ENCODE assay signal across 30 cellular contexts in genomic region chr2:55824554-55825096, GRCh38.
"Had no signal": no experiment of that assay in that cellular context is flagged by ENCODE, and none has a peak within 500 bp of the region (broad histone marks: within the 10 kb centered on the region; RNA-seq: fewer than 3 reads in every experiment).

No MANE protein-coding gene starts in this region.

- H3K27ac ChIP-seq: brain microvascular endothelial cell, cardiac muscle cell, Peyer's patch, RWPE1, SJSA1 had no signal

- H3K9me3 Mint-ChIP-seq: activated naive CD4-positive, alpha-beta T cell treated with anti-CD3 and anti-CD28 coated beads, Interleukin-2, amount 50 U/mL, for 72 hours; activated naive CD8-positive, alpha-beta T cell treated with anti-CD3 and anti-CD28 coated beads, Interleukin-2, amount 50 U/mL, for 24 hours; activated T-cell treated with anti-CD3 and anti-CD28 coated beads, Interleukin-2, amount 50 U/mL, for 24 hours; T-helper 2 cell treated with Interferon-gamma antibody and Interleukin-4, amounts not matched to agents 5 μg/mL and 100 μg/mL, for 36 hours had no signal

- DNase-seq: activated CD4-positive, alpha-beta T cell treated with anti-CD3 and anti-CD28 coated beads for 48 hours; activated CD4-positive, alpha-beta T cell treated with anti-CD3 and anti-CD28 coated beads, Interleukin-2, amount 50 U/mL, for 4 hours; activated CD4-positive, CD25-positive, alpha-beta regulatory T cell treated with anti-CD3 and anti-CD28 coated beads, Interleukin-2, amount 50 U/mL, for 72 hours; activated CD8-positive, alpha-beta memory T cell treated with anti-CD3 and anti-CD28 coated beads, Interleukin-2, amount 10 ng/mL, durations not matched to agents 7 days and 5 days; activated effector memory CD4-positive, alpha-beta T cell treated with anti-CD3 and anti-CD28 coated beads, Interleukin-2, amount 50 U/mL, for 16 hours; activated naive CD4-positive, alpha-beta T cell treated with Interleukin-2 at 50 U/mL for 16 hours; activated naive CD8-positive, alpha-beta T cell treated with anti-CD3 and anti-CD28 coated beads, Interleukin-2, amount 50 U/mL, for 24 hours; activated T-cell treated with anti-CD3 and anti-CD28 coated beads, Interleukin-2, amount 50 U/mL, for 24 hours; amniotic stem cell; brain microvascular endothelial cell; cerebellar nuclear complex; KG1; NCI-H1092 treated with DMSO at 0.1 percent for 48 hours; NCI-H1436; NCI-H1694 treated with DMSO at 0.1 percent for 48 hours; NCI-H2029 treated with DMSO at 0.1 percent for 48 hours; NCI-H345; NCI-H510A; NCI-H526 treated with DMSO at 0.1 percent for 48 hours; NK-92 treated with Interleukin-12 subunit alpha and Interleukin-12 subunit beta, amount 100 ng/mL, for 24 hours; Peyer's patch; SHP77; SW 1271 had no signal

- H3K9me3 ChIP-seq: Peyer's patch had no signal

- FAIRE-seq: astrocyte had no signal

- H3K27me3 Mint-ChIP-seq: activated CD8-positive, alpha-beta memory T cell treated with anti-CD3 and anti-CD28 coated beads, Interleukin-2, amount 10 ng/mL, durations not matched to agents 7 days and 5 days; activated naive CD8-positive, alpha-beta T cell treated with anti-CD3 and anti-CD28 coated beads, Interleukin-2, amount 50 U/mL, for 24 hours; activated T-cell treated with anti-CD3 and anti-CD28 coated beads, Interleukin-2, amount 50 U/mL, for 24 hours had no signal

- H3K4me3 ChIP-seq: cardiac muscle cell, Peyer's patch, SJSA1 had no signal

- H3K27me3 ChIP-seq: brain microvascular endothelial cell, cardiac muscle cell, Peyer's patch, SJSA1 had no signal

- H3K36me3 ChIP-seq: brain microvascular endothelial cell, cardiac muscle cell, Peyer's patch, SJSA1 had no signal

- H3K27ac Mint-ChIP-seq: activated CD8-positive, alpha-beta memory T cell treated with anti-CD3 and anti-CD28 coated beads, Interleukin-2, amount 10 ng/mL, durations not matched to agents 7 days and 5 days; activated naive CD4-positive, alpha-beta T cell treated with anti-CD3 and anti-CD28 coated beads, Interleukin-2, amount 50 U/mL, for 72 hours; activated naive CD8-positive, alpha-beta T cell treated with anti-CD3 and anti-CD28 coated beads, Interleukin-2, amount 50 U/mL, for 24 hours; activated T-cell treated with anti-CD3 and anti-CD28 coated beads, Interleukin-2, amount 50 U/mL, for 24 hours; T-helper 2 cell treated with Interferon-gamma antibody and Interleukin-4, amounts not matched to agents 5 μg/mL and 100 μg/mL, for 36 hours had no signal

- H3K4me1 ChIP-seq: Peyer's patch had no signal

- H3K4me3 Mint-ChIP-seq: activated CD8-positive, alpha-beta memory T cell treated with anti-CD3 and anti-CD28 coated beads, Interleukin-2, amount 10 ng/mL, durations not matched to agents 7 days and 5 days; activated naive CD8-positive, alpha-beta T cell treated with anti-CD3 and anti-CD28 coated beads, Interleukin-2, amount 50 U/mL, for 24 hours; activated T-cell treated with anti-CD3 and anti-CD28 coated beads, Interleukin-2, amount 50 U/mL, for 24 hours; T-helper 2 cell treated with Interferon-gamma antibody and Interleukin-4, amounts not matched to agents 5 μg/mL and 100 μg/mL, for 36 hours had no signal

- H3K4me1 Mint-ChIP-seq: activated CD8-positive, alpha-beta memory T cell treated with anti-CD3 and anti-CD28 coated beads, Interleukin-2, amount 10 ng/mL, durations not matched to agents 7 days and 5 days; activated naive CD8-positive, alpha-beta T cell treated with anti-CD3 and anti-CD28 coated beads, Interleukin-2, amount 50 U/mL, for 24 hours had no signal

- ATAC-seq: activated CD8-positive, alpha-beta memory T cell treated with anti-CD3 and anti-CD28 coated beads, Interleukin-2, amount 10 ng/mL, durations not matched to agents 7 days and 5 days; activated naive CD4-positive, alpha-beta T cell treated with anti-CD3 and anti-CD28 coated beads, Interleukin-2, amount 50 U/mL, for 72 hours; activated naive CD8-positive, alpha-beta T cell treated with anti-CD3 and anti-CD28 coated beads, Interleukin-2, amount 50 U/mL, for 24 hours; SK-N-SH treated with all-trans-retinoic acid at 6 μM for 48 hours had no signal
